In genomic region chr5:62317810-62318209, GRCh38 we compare ENCODE assay signal across 1 cellular context.
TF ChIP-seq lines count a peak whose summit lies in the region.

No MANE protein-coding gene starts in this region.

TF ChIP-seq in GM23338, 12 proteins besides CTCF, POLR2A, EP300 and RAD21 (continued from another document):
- TF ChIP-seq ZNF462 (CRISPR knock-in tag; IDR thresholded peaks at IDR 0.05) (no peak), ZNF114 (CRISPR knock-in tag; IDR thresholded peaks at IDR 0.05) (no peak), STAT1 (IDR thresholded peaks at IDR 0.05; ENCODE audit: unreplicated experiment) (no peak), EZH2 (IDR thresholded peaks at IDR 0.05; ENCODE audit: low read depth, unreplicated experiment) (no peak), ETS1 (IDR thresholded peaks at IDR 0.05) (no peak), JUNB (IDR thresholded peaks at IDR 0.05; ENCODE audit: unreplicated experiment) (no peak), CREB1 (CRISPR knock-in tag; IDR thresholded peaks at IDR 0.05; ENCODE audit: low read depth) (no peak), NANOG (IDR thresholded peaks at IDR 0.05; ENCODE audit: borderline replicate concordance) (no peak)
- TF ChIP-seq, protein P1, sequence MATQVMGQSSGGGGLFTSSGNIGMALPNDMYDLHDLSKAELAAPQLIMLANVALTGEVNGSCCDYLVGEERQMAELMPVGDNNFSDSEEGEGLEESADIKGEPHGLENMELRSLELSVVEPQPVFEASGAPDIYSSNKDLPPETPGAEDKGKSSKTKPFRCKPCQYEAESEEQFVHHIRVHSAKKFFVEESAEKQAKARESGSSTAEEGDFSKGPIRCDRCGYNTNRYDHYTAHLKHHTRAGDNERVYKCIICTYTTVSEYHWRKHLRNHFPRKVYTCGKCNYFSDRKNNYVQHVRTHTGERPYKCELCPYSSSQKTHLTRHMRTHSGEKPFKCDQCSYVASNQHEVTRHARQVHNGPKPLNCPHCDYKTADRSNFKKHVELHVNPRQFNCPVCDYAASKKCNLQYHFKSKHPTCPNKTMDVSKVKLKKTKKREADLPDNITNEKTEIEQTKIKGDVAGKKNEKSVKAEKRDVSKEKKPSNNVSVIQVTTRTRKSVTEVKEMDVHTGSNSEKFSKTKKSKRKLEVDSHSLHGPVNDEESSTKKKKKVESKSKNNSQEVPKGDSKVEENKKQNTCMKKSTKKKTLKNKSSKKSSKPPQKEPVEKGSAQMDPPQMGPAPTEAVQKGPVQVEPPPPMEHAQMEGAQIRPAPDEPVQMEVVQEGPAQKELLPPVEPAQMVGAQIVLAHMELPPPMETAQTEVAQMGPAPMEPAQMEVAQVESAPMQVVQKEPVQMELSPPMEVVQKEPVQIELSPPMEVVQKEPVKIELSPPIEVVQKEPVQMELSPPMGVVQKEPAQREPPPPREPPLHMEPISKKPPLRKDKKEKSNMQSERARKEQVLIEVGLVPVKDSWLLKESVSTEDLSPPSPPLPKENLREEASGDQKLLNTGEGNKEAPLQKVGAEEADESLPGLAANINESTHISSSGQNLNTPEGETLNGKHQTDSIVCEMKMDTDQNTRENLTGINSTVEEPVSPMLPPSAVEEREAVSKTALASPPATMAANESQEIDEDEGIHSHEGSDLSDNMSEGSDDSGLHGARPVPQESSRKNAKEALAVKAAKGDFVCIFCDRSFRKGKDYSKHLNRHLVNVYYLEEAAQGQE (IDR thresholded peaks at IDR 0.05; ENCODE audit: unreplicated experiment): no peak
